ENCODE assay signal across 22 cellular contexts in the genomic region with DNA sequence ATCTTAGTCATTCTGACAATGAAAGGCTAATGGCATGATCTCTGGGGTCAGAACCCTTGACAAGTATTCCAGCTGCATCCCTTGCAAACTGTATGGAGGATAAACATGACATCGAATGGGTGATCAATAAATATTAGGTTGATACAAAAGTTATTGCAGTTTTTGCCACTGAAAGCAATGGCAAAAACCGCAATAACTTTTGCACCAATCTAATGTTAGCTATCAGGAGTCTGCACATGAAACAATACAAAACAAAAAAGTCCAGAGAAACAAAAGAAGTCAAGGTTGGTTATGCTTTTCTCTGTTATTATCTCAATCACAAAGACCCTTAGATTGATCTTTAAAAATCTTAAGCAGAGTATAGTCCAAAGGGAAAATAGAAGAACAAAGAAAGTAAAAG.
DNase-seq lines count a peak whose midpoint lies in the region; ATAC-seq, FAIRE-seq and TF ChIP-seq lines count a peak whose summit lies in the region.
"Had no signal": no experiment of that assay in that cellular context is flagged by ENCODE, and none has a peak within 500 bp of the region (broad histone marks: within the 10 kb centered on the region; RNA-seq: fewer than 3 reads in every experiment).

No MANE protein-coding gene starts in this region.

- in situ Hi-C loops in GM12878 (cut with MboI), result no loop called here
- in situ Hi-C loops in GM13976 (cut with MboI; ENCODE audit: low sequenced_read_pairs, unreplicated experiment), result no loop called here

- no peak overlapping the region for H3K27ac ChIP-seq in GM12878 (ENCODE audit: control insufficient read depth, insufficient read depth)
- peak overlapping the region; percentile 38 for H3K27ac ChIP-seq in muscle layer of colon (ENCODE audit: low read depth, low read length)
- H3K27ac ChIP-seq: RWPE1, SK-N-MC had no signal

- H3K4me3 Mint-ChIP-seq in stimulated activated naive CD8-positive, alpha-beta T cell treated with anti-CD3 and anti-CD28 coated beads, Interleukin-15, Interleukin-2, amounts not matched to agents 100 ng/mL and 50 ng/mL, for 24 hours, result no peak overlapping the region
- peak overlapping the region in 1 of 2 donors; percentile 12 for H3K4me3 Mint-ChIP-seq in stimulated activated naive CD8-positive, alpha-beta T cell treated with anti-CD3 and anti-CD28 coated beads, Interleukin-15, amount 100 ng/mL, for 72 hours
- H3K4me3 Mint-ChIP-seq: CD4-positive, alpha-beta memory T cell had no signal

- 46% methylated on average over 2 of the region's 2 CpGs for WGBS in GM12878 (ENCODE audit: insufficient coverage, insufficient replicate concordance, low lambda C conversion rate, missing lambda C conversion rate)

- H3K36me3 ChIP-seq in GM12878 (ENCODE audit: control insufficient read depth in 2 of 2, insufficient read depth in 2 of 2, low read length in 1 of 2) (no peaks in the 10 kb centered on the region), muscle layer of colon (ENCODE audit: insufficient read depth, low read length) (no peaks in the 10 kb centered on the region)

- no peak for ATAC-seq in stimulated activated naive CD8-positive, alpha-beta T cell treated with anti-CD3 and anti-CD28 coated beads, Interleukin-15, amount 100 ng/mL, for 72 hours
- ATAC-seq in GM12878, result no peak
- ATAC-seq in omental fat pad (ENCODE audit: low FRiP score), result no peak
- ATAC-seq: Panc1 had no signal

- TF ChIP-seq POLR2A in GM12878 (IDR thresholded peaks at IDR 0.05; ENCODE audit: low read depth, low read length), result no peak

- intact Hi-C loops in GM12878 (cut with micrococcal nuclease; ENCODE audit: unreplicated experiment), result no loop called here

- H3K27me3 Mint-ChIP-seq in stimulated activated naive CD8-positive, alpha-beta T cell treated with anti-CD3 and anti-CD28 coated beads, Interleukin-15, Interleukin-2, amounts not matched to agents 100 ng/mL and 50 ng/mL, for 24 hours, result peaks cover 41% of the 10 kb centered on the region
- peaks cover 25% of the 10 kb centered on the region for H3K27me3 Mint-ChIP-seq in stimulated activated naive CD8-positive, alpha-beta T cell treated with anti-CD3 and anti-CD28 coated beads, Interleukin-15, amount 100 ng/mL, for 72 hours

- H3K9me3 ChIP-seq in GM12878 (replicated peaks; ENCODE audit: control insufficient read depth, insufficient read depth, low read length), result no peaks in the 10 kb centered on the region
- H3K9me3 ChIP-seq in muscle layer of colon (ENCODE audit: low read length), result no peaks in the 10 kb centered on the region

- H3K9me3 Mint-ChIP-seq in stimulated activated naive CD8-positive, alpha-beta T cell treated with anti-CD3 and anti-CD28 coated beads, Interleukin-15, Interleukin-2, amounts not matched to agents 100 ng/mL and 50 ng/mL, for 24 hours, result no peaks in the 10 kb centered on the region
- H3K9me3 Mint-ChIP-seq in stimulated activated naive CD8-positive, alpha-beta T cell treated with anti-CD3 and anti-CD28 coated beads, Interleukin-15, amount 100 ng/mL, for 72 hours, result peaks cover 0 to 4% of the 10 kb centered on the region in 2 donors
- H3K9me3 Mint-ChIP-seq: CD4-positive, alpha-beta memory T cell had no signal

- CTCF ChIA-PET in GM12878 (lab: Yijun Ruan, JAX), result interaction anchor here (6.2 kb wide), 1 partner anchor 14 kb away, joined by 30 read pairs; no protein-coding TSS in a partner anchor

- H3K4me1 ChIP-seq in GM12878 (ENCODE audit: control insufficient read depth, insufficient read depth, low read length) (no peaks in the 10 kb centered on the region), muscle layer of colon (ENCODE audit: insufficient read depth, low read length) (peaks cover 17% of the 10 kb centered on the region)

- no TSS peak for BruUV-seq in GM12878 (replicated peaks; lab: Mats Ljungman, UMichigan)

- no peaks in the 10 kb centered on the region for H3K79me2 ChIP-seq in GM12878 (ENCODE audit: control insufficient read depth, insufficient read depth, low read length)

- peaks cover 15% of the 10 kb centered on the region for H3K4me1 Mint-ChIP-seq in stimulated activated naive CD8-positive, alpha-beta T cell treated with anti-CD3 and anti-CD28 coated beads, Interleukin-15, Interleukin-2, amounts not matched to agents 100 ng/mL and 50 ng/mL, for 24 hours (ENCODE audit: low read depth)
- H3K4me1 Mint-ChIP-seq in stimulated activated naive CD8-positive, alpha-beta T cell treated with anti-CD3 and anti-CD28 coated beads, Interleukin-15, amount 100 ng/mL, for 72 hours, result peaks cover 13% of the 10 kb centered on the region

- no peaks in the 10 kb centered on the region for H3K36me3 Mint-ChIP-seq in stimulated activated naive CD8-positive, alpha-beta T cell treated with anti-CD3 and anti-CD28 coated beads, Interleukin-15, Interleukin-2, amounts not matched to agents 100 ng/mL and 50 ng/mL, for 24 hours (ENCODE audit: low read depth)
- H3K36me3 Mint-ChIP-seq: CD4-positive, alpha-beta memory T cell had no signal

- H3K27me3 ChIP-seq in GM12878 (replicated peaks in 1 of 2; ENCODE audit: control insufficient read depth in 2 of 2, insufficient read depth in 2 of 2, low read length in 1 of 2) (no peaks in the 10 kb centered on the region), muscle layer of colon (ENCODE audit: control insufficient read depth in 1 of 2, insufficient read depth in 2 of 2, low read length in 2 of 2) (no peaks in the 10 kb centered on the region)

- no peak for TF ChIP-seq CTCF in GM12878 (IDR thresholded peaks at IDR 0.05 in 2 of 3, conservative IDR thresholded peaks at IDR 0.05 in 1 of 3; ENCODE audit: control insufficient read depth in 2 of 3, extremely low read depth in 1 of 3, insufficient read depth in 1 of 3, low read depth in 3 of 3, low read length in 3 of 3)
- no peak for TF ChIP-seq CTCF in GM13976 (IDR thresholded peaks at IDR 0.05; ENCODE audit: borderline replicate concordance, control extremely low read depth, extremely low read depth, insufficient read depth, missing control alignments)
- no peak for TF ChIP-seq CTCF in omental fat pad (IDR thresholded peaks at IDR 0.05)

- POLR2A ChIA-PET in GM12878 (lab: Charles Lee), result no interaction called here

- RAD21 ChIA-PET in GM12878 (lab: Charles Lee; ENCODE audit: unreplicated experiment), result no interaction called here

- no peak overlapping the region for H2AFZ ChIP-seq in GM12878 (ENCODE audit: control insufficient read depth, low read depth, low read length)

- no peak overlapping the region for H3K4me2 ChIP-seq in GM12878 (ENCODE audit: control insufficient read depth, insufficient read depth)

- no peaks in the 10 kb centered on the region for H4K20me1 ChIP-seq in GM12878 (ENCODE audit: control insufficient read depth, insufficient read depth)

- no peak overlapping the region for H3K9ac ChIP-seq in GM12878 (ENCODE audit: control insufficient read depth, insufficient read depth, low read length)
- H3K9ac ChIP-seq in muscle layer of colon (ENCODE audit: low read length), result no peak overlapping the region

- DNase-seq in stimulated activated naive CD8-positive, alpha-beta T cell treated with anti-CD3 and anti-CD28 coated beads, Interleukin-15, amount 100 ng/mL, for 72 hours, result no peak
- DNase-seq in GM12878 (ENCODE audit: low read depth, low spot score), result no peak
- no peak for DNase-seq in HCEC 1CT
- DNase-seq in GM13976 (ENCODE audit: low spot score), result no peak
- no peak for DNase-seq in omental fat pad (ENCODE audit: low spot score)
- DNase-seq: AML-193; C1 segment of cervical spinal cord; CD4-positive, alpha-beta memory T cell; COR-L47; KBM-7; NCI-H1694 treated with DMSO at 0.1 percent for 48 hours; NCI-H2081; NCI-H2227 treated with DMSO at 0.1 percent for 48 hours; NCI-H526 treated with DMSO at 0.1 percent for 48 hours; SHP77 treated with DMSO at 0.1 percent for 48 hours had no signal

- no peak for FAIRE-seq in GM12878 (lab: Jason Lieb, UNC)
- FAIRE-seq: A204.1, G401.6 had no signal

- TF ChIP-seq EP300 in GM12878 (IDR thresholded peaks at IDR 0.05; ENCODE audit: borderline replicate concordance in 1 of 2, control insufficient read depth in 1 of 2, low read depth in 2 of 2, low read length in 2 of 2), result no peak

- SMC1A ChIA-PET in GM12878 (lab: Charles Lee; ENCODE audit: uncharacterized antibody, unreplicated experiment), result no interaction called here

- H3K27ac Mint-ChIP-seq in stimulated activated naive CD8-positive, alpha-beta T cell treated with anti-CD3 and anti-CD28 coated beads, Interleukin-15, Interleukin-2, amounts not matched to agents 100 ng/mL and 50 ng/mL, for 24 hours, result peak overlapping the region; percentile 23
- no peak overlapping the region for H3K27ac Mint-ChIP-seq in stimulated activated naive CD8-positive, alpha-beta T cell treated with anti-CD3 and anti-CD28 coated beads, Interleukin-15, amount 100 ng/mL, for 72 hours
- H3K27ac Mint-ChIP-seq: CD4-positive, alpha-beta memory T cell had no signal

- no peak for TF ChIP-seq RAD21 in GM12878 (IDR thresholded peaks at IDR 0.05; ENCODE audit: insufficient read depth, low read depth, low read length)

- no peak overlapping the region for H3K4me3 ChIP-seq in GM12878
- H3K4me3 ChIP-seq in muscle layer of colon (ENCODE audit: low read depth in 1 of 2, low read length in 2 of 2), result no peak overlapping the region
- H3K4me3 ChIP-seq: SK-N-MC had no signal

TF ChIP-seq in GM12878, 131 proteins besides CTCF, POLR2A, EP300 and RAD21 (continues in another document):
- TF ChIP-seq, protein P1, sequence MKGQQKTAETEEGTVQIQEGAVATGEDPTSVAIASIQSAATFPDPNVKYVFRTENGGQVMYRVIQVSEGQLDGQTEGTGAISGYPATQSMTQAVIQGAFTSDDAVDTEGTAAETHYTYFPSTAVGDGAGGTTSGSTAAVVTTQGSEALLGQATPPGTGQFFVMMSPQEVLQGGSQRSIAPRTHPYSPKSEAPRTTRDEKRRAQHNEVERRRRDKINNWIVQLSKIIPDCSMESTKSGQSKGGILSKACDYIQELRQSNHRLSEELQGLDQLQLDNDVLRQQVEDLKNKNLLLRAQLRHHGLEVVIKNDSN (IDR thresholded peaks at IDR 0.05; ENCODE audit: borderline replicate concordance, extremely low read length, insufficient read depth, low read depth, low read length), result no peak
